ENCODE assay signal across 2 cellular contexts in the genomic region with DNA sequence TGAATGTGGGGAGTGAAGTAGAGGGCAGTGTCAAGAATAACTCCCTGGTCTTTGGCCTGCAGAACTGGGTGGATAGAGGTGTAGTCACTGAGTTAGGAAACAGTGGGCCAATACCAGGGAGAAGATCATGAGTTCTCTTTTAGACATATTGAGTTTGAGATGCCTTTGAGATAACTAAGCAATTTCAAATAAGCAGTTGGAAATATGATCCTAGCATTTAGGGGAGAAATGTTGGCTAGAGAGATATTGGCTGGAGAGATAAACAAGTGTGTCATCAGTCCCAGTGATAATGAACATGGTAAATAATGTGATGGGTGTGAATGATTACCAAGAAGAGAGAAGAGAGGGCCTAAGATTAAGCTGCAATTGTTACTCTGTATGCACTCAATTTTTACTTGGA.
TF ChIP-seq lines count a peak whose summit lies in the region.

No MANE protein-coding gene starts in this region.

TF ChIP-seq in IMR-90, 13 proteins besides CTCF, POLR2A, EP300 and RAD21:
- TF ChIP-seq CHD1 (IDR thresholded peaks at IDR 0.05; ENCODE audit: low read depth, low read length) (no peak), NFE2L2 (IDR thresholded peaks at IDR 0.05; ENCODE audit: low read depth, low read length) (no peak), RCOR1 (IDR thresholded peaks at IDR 0.05; ENCODE audit: insufficient replicate concordance, low read length) (no peak), BHLHE40 (IDR thresholded peaks at IDR 0.05; ENCODE audit: low read depth, low read length) (no peak), ELK1 (IDR thresholded peaks at IDR 0.05; ENCODE audit: borderline replicate concordance, low read depth, low read length) (no peak), MAFK (IDR thresholded peaks at IDR 0.05; ENCODE audit: low read depth, low read length) (no peak), USF2 (IDR thresholded peaks at IDR 0.05; ENCODE audit: low read depth, low read length) (no peak), CEBPB (IDR thresholded peaks at IDR 0.05; ENCODE audit: low read depth, low read length) (no peak), MXI1 (IDR thresholded peaks at IDR 0.05; ENCODE audit: borderline replicate concordance, low read depth, low read length) (no peak), SMC3 (IDR thresholded peaks at IDR 0.05; ENCODE audit: low read depth, low read length) (no peak), RFX5 (IDR thresholded peaks at IDR 0.05; ENCODE audit: low read depth, low read length) (no peak), MAZ (IDR thresholded peaks at IDR 0.05; ENCODE audit: borderline replicate concordance, low read depth, low read length) (no peak), FOS (IDR thresholded peaks at IDR 0.05; ENCODE audit: low read depth, low read length) (no peak)
TF ChIP-seq in IMR-90: peak in this region for 0.

TF ChIP-seq in K562, 482 proteins besides CTCF, POLR2A, EP300 and RAD21 (continues in another document):
- TF ChIP-seq MLX (CRISPR knock-in tag; conservative IDR thresholded peaks at IDR 0.05): no peak
- TF ChIP-seq CHD7 (IDR thresholded peaks at IDR 0.05; ENCODE audit: low read depth, low read length): no peak
- TF ChIP-seq STAT5A (IDR thresholded peaks at IDR 0.05; ENCODE audit: borderline replicate concordance, low read length): 0 out of 2 replicates have a peak, but pooled peaks have one; percentile 22
- TF ChIP-seq NFYB (IDR thresholded peaks at IDR 0.05; ENCODE audit: extremely low read depth, insufficient read length): no peak
- no peak for TF ChIP-seq ZNF121 (CRISPR knock-in tag; conservative IDR thresholded peaks at IDR 0.05)
- TF ChIP-seq SOX6 (IDR thresholded peaks at IDR 0.05): peak; percentile 78; the same call in 1 of the 2 replicates
- no peak for TF ChIP-seq PRMT5 (CRISPR knock-in tag; IDR thresholded peaks at IDR 0.05)
- no peak for TF ChIP-seq ZNF197 (CRISPR knock-in tag; IDR thresholded peaks at IDR 0.05; ENCODE audit: low read depth)
- no peak for TF ChIP-seq MBD2 (IDR thresholded peaks at IDR 0.05; ENCODE audit: borderline replicate concordance, low read depth)
- no peak for TF ChIP-seq THRAP3 (IDR thresholded peaks at IDR 0.05; ENCODE audit: borderline replicate concordance)
- no peak for TF ChIP-seq TRIM24 (IDR thresholded peaks at IDR 0.05)
- TF ChIP-seq, protein P1, sequence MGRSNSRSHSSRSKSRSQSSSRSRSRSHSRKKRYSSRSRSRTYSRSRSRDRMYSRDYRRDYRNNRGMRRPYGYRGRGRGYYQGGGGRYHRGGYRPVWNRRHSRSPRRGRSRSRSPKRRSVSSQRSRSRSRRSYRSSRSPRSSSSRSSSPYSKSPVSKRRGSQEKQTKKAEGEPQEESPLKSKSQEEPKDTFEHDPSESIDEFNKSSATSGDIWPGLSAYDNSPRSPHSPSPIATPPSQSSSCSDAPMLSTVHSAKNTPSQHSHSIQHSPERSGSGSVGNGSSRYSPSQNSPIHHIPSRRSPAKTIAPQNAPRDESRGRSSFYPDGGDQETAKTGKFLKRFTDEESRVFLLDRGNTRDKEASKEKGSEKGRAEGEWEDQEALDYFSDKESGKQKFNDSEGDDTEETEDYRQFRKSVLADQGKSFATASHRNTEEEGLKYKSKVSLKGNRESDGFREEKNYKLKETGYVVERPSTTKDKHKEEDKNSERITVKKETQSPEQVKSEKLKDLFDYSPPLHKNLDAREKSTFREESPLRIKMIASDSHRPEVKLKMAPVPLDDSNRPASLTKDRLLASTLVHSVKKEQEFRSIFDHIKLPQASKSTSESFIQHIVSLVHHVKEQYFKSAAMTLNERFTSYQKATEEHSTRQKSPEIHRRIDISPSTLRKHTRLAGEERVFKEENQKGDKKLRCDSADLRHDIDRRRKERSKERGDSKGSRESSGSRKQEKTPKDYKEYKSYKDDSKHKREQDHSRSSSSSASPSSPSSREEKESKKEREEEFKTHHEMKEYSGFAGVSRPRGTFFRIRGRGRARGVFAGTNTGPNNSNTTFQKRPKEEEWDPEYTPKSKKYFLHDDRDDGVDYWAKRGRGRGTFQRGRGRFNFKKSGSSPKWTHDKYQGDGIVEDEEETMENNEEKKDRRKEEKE (IDR thresholded peaks at IDR 0.05; ENCODE audit: borderline replicate concordance in 1 of 2, control insufficient read depth in 1 of 2, low read depth in 2 of 2, low read length in 1 of 2): no peak
- no peak for TF ChIP-seq ZNF239 (CRISPR knock-in tag; IDR thresholded peaks at IDR 0.05)
- TF ChIP-seq PHF8 (IDR thresholded peaks at IDR 0.05; ENCODE audit: borderline replicate concordance, low read length): no peak
- TF ChIP-seq, protein P2, sequence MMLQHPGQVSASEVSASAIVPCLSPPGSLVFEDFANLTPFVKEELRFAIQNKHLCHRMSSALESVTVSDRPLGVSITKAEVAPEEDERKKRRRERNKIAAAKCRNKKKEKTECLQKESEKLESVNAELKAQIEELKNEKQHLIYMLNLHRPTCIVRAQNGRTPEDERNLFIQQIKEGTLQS (IDR thresholded peaks at IDR 0.05): 0 out of 2 replicates have a peak, but pooled peaks have one; percentile 29
- TF ChIP-seq, protein P2 (CRISPR knock-in tag; conservative IDR thresholded peaks at IDR 0.05): no peak
- TF ChIP-seq TARDBP (IDR thresholded peaks at IDR 0.05): no peak
- 0 out of 2 replicates have a peak, but pooled peaks have one; percentile 24 for TF ChIP-seq EHMT2 (IDR thresholded peaks at IDR 0.05)
- peak in 1 of 2 experiments; percentile 32; a peak in 1 of 4 replicates for TF ChIP-seq RCOR1 (IDR thresholded peaks at IDR 0.05; ENCODE audit: borderline replicate concordance in 1 of 2, low read depth in 2 of 2, low read length in 2 of 2)
- TF ChIP-seq, protein P3, sequence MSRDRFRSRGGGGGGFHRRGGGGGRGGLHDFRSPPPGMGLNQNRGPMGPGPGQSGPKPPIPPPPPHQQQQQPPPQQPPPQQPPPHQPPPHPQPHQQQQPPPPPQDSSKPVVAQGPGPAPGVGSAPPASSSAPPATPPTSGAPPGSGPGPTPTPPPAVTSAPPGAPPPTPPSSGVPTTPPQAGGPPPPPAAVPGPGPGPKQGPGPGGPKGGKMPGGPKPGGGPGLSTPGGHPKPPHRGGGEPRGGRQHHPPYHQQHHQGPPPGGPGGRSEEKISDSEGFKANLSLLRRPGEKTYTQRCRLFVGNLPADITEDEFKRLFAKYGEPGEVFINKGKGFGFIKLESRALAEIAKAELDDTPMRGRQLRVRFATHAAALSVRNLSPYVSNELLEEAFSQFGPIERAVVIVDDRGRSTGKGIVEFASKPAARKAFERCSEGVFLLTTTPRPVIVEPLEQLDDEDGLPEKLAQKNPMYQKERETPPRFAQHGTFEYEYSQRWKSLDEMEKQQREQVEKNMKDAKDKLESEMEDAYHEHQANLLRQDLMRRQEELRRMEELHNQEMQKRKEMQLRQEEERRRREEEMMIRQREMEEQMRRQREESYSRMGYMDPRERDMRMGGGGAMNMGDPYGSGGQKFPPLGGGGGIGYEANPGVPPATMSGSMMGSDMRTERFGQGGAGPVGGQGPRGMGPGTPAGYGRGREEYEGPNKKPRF (IDR thresholded peaks at IDR 0.05; ENCODE audit: low read depth, low read length): no peak
- TF ChIP-seq PCBP1 (IDR thresholded peaks at IDR 0.05; ENCODE audit: low read depth, low read length, poor library complexity, severe bottlenecking): no peak
- no peak for TF ChIP-seq ZNF764 (CRISPR knock-in tag; IDR thresholded peaks at IDR 0.05; ENCODE audit: low read depth)
- peak; percentile 63 for TF ChIP-seq CBFA2T3 (IDR thresholded peaks at IDR 0.05)
- peak; percentile 68 for TF ChIP-seq MEIS2 (IDR thresholded peaks at IDR 0.05; ENCODE audit: partially characterized antibody)
- no peak for TF ChIP-seq NR0B1 (IDR thresholded peaks at IDR 0.05; ENCODE audit: partially characterized antibody)
- TF ChIP-seq BHLHE40 (IDR thresholded peaks at IDR 0.05; ENCODE audit: low read length): no peak
- TF ChIP-seq PKNOX1 (IDR thresholded peaks at IDR 0.05): peak; percentile 32; the same call in 1 of the 2 replicates
- TF ChIP-seq RNF2 (IDR thresholded peaks at IDR 0.05): no peak
- no peak for TF ChIP-seq U2AF1 (optimal IDR thresholded peaks at IDR 0.05; ENCODE audit: low read depth, low read length)
- TF ChIP-seq HOXB6 (CRISPR knock-in tag; IDR thresholded peaks at IDR 0.05; ENCODE audit: borderline replicate concordance): no peak
- TF ChIP-seq RBM14 (IDR thresholded peaks at IDR 0.05; ENCODE audit: borderline replicate concordance, insufficient read depth, low read depth, low read length): no peak
